Comparison of ENCODE assay signal across 25 cellular contexts in genomic region chr9:121192518-121192917, GRCh38. TPM values are rescaled to one million over a fixed set of nuclear protein-coding genes. Genes with fewer than 3 reads are reported as not detected.
DNase-seq lines count a peak whose midpoint lies in the region; ATAC-seq, FAIRE-seq and TF ChIP-seq lines count a peak whose summit lies in the region.
"Had no signal": no experiment of that assay in that cellular context is flagged by ENCODE, and none has a peak within 500 bp of the region (broad histone marks: within the 10 kb centered on the region; RNA-seq: fewer than 3 reads in every experiment).

No MANE protein-coding gene starts in this region.

- peak overlapping the region; percentile 69 for H3K27ac ChIP-seq in mammary epithelial cell (ENCODE audit: insufficient read depth, low read depth, low read length)
- no peak overlapping the region for H3K27ac ChIP-seq in breast epithelium
- 0 out of 2 replicates have a peak overlapping the region, but pooled peaks have one; percentile 18 for H3K27ac ChIP-seq in GM12878 (ENCODE audit: control insufficient read depth, insufficient read depth)
- H3K27ac ChIP-seq in left ventricle myocardium inferior (replicated peaks), result no peak overlapping the region
- H3K27ac ChIP-seq: adrenal gland, coronary artery had no signal

- POLR2A ChIA-PET in GM12878 (lab: Charles Lee), result interaction anchor here (1.0 to 1.2 kb wide), 2 partner anchors 9 kb away, joined by 3 to 8 read pairs; partner anchors contain the start of gene RAB14

- peaks cover 93% of the 10 kb centered on the region for H3K4me1 Mint-ChIP-seq in HFFc6 (ENCODE audit: low read depth)
- peaks cover 70% of the 10 kb centered on the region for H3K4me1 Mint-ChIP-seq in osteocyte (ENCODE audit: unreplicated experiment)

- TF ChIP-seq CTCF in mammary epithelial cell (conservative IDR thresholded peaks at IDR 0.05 in 1 of 2, IDR thresholded peaks at IDR 0.05 in 1 of 2; ENCODE audit: extremely low read depth in 1 of 2, insufficient read depth in 1 of 2, low read depth in 1 of 2, low read length in 2 of 2) (no peak), breast epithelium (IDR thresholded peaks at IDR 0.05) (no peak), HFFc6 (IDR thresholded peaks at IDR 0.05) (no peak), GM12878 (IDR thresholded peaks at IDR 0.05 in 2 of 3, conservative IDR thresholded peaks at IDR 0.05 in 1 of 3; ENCODE audit: control insufficient read depth in 2 of 3, extremely low read depth in 1 of 3, insufficient read depth in 1 of 3, low read depth in 3 of 3, low read length in 3 of 3) (no peak), osteocyte (IDR thresholded peaks at IDR 0.05) (no peak), left ventricle myocardium inferior (IDR thresholded peaks at IDR 0.05; ENCODE audit: borderline replicate concordance) (no peak)

- no peak for TF ChIP-seq POLR2A in breast epithelium (IDR thresholded peaks at IDR 0.05)
- no peak for TF ChIP-seq POLR2A in GM12878 (IDR thresholded peaks at IDR 0.05; ENCODE audit: low read depth, low read length)

- no peak for TF ChIP-seq RAD21 in GM12878 (IDR thresholded peaks at IDR 0.05; ENCODE audit: insufficient read depth, low read depth, low read length)

- intact Hi-C loops in mammary epithelial cell (cut with micrococcal nuclease) (loop anchor here (10.0 kb wide), 1 partner anchor 208 kb away; no protein-coding TSS in a partner anchor), breast epithelium (cut with DNase I; ENCODE audit: low total_unique reads) (no loop called here), GM12878 (cut with micrococcal nuclease; ENCODE audit: unreplicated experiment) (loop anchor here (5.0 kb wide), 1 partner anchor 70 kb away; no protein-coding TSS in a partner anchor), left ventricle myocardium inferior (cut with micrococcal nuclease) (no loop called here)

- in situ Hi-C loops in mammary epithelial cell (cut with MboI; ENCODE audit: low sequenced_read_pairs in 2 of 2) (no loop called here), GM12878 (cut with MboI) (no loop called here)

- dilution Hi-C loops in mammary epithelial cell (cut with HindIII; ENCODE audit: low sequenced_read_pairs), result loop anchor here (5.0 kb wide), 1 partner anchor 95 kb away; no protein-coding TSS in a partner anchor

- H4K20me1 ChIP-seq in mammary epithelial cell (ENCODE audit: insufficient read depth, low read length) (peaks cover 4% of the 10 kb centered on the region), GM12878 (ENCODE audit: control insufficient read depth, insufficient read depth) (no peaks in the 10 kb centered on the region; the same call in 1 of the 2 replicates)

- H3K27ac Mint-ChIP-seq in HFFc6 (peak overlapping the region; percentile 43), osteocyte (ENCODE audit: unreplicated experiment) (peak overlapping the region; percentile 38)
- H3K27ac Mint-ChIP-seq: endodermal cell had no signal

- H3K36me3 Mint-ChIP-seq in HFFc6 (ENCODE audit: low read depth) (peaks cover 9% of the 10 kb centered on the region), osteocyte (ENCODE audit: unreplicated experiment) (peaks cover 7% of the 10 kb centered on the region)

- H3K4me3 Mint-ChIP-seq in HFFc6, result no peak overlapping the region
- no peak overlapping the region for H3K4me3 Mint-ChIP-seq in osteocyte (ENCODE audit: unreplicated experiment)
- H3K4me3 Mint-ChIP-seq: endodermal cell had no signal

- DNase-seq in mammary epithelial cell, result no peak
- no peak for DNase-seq in breast epithelium (ENCODE audit: low spot score in 2 of 2)
- no peak for DNase-seq in HFFc6
- DNase-seq in GM12878 (ENCODE audit: low read depth, low spot score), result no peak
- no peak for DNase-seq in osteocyte (ENCODE audit: extremely low spot score, unreplicated experiment)
- DNase-seq in left ventricle myocardium inferior, result no peak
- DNase-seq: activated CD4-positive, CD25-positive, alpha-beta regulatory T cell treated with anti-CD3 and anti-CD28 coated beads, Interleukin-2, amount 50 U/mL, for 72 hours; activated effector memory CD4-positive, alpha-beta T cell treated with Interleukin-2 at 50 U/mL for 16 hours; adrenal gland; endodermal cell; glutamatergic neuron; left cardiac atrium; NCI-H1105; NCI-H2029; NCI-H2227 treated with DMSO at 0.1 percent for 48 hours; NCI-H82; PC-3; Right ventricle myocardium superior; stimulated activated CD4-positive, alpha-beta T cell treated with anti-CD3 and anti-CD28 coated beads, Interleukin-4, amount 100 ng/mL, for 1 hour; stimulated activated naive CD4-positive, alpha-beta T cell; SW 1271 had no signal

- H3K27me3 ChIP-seq in mammary epithelial cell (ENCODE audit: insufficient read depth, low read length), result no peaks in the 10 kb centered on the region
- H3K27me3 ChIP-seq in breast epithelium, result no peaks in the 10 kb centered on the region
- H3K27me3 ChIP-seq in GM12878 (replicated peaks in 1 of 2; ENCODE audit: control insufficient read depth in 2 of 2, insufficient read depth in 2 of 2, low read length in 1 of 2), result no peaks in the 10 kb centered on the region
- no peaks in the 10 kb centered on the region for H3K27me3 ChIP-seq in left ventricle myocardium inferior (ENCODE audit: low read depth)
- H3K27me3 ChIP-seq: adrenal gland had no signal

- H3K9me3 ChIP-seq in mammary epithelial cell (replicated peaks; ENCODE audit: insufficient read depth, low read length), result no peaks in the 10 kb centered on the region
- H3K9me3 ChIP-seq in breast epithelium, result no peaks in the 10 kb centered on the region
- no peaks in the 10 kb centered on the region for H3K9me3 ChIP-seq in GM12878 (replicated peaks; ENCODE audit: control insufficient read depth, insufficient read depth, low read length)
- no peaks in the 10 kb centered on the region for H3K9me3 ChIP-seq in left ventricle myocardium inferior (replicated peaks)
- H3K9me3 ChIP-seq: adrenal gland had no signal

- no TSS peak for BruUV-seq in mammary epithelial cell (replicated peaks; lab: Mats Ljungman, UMichigan)
- no TSS peak for BruUV-seq in GM12878 (replicated peaks; lab: Mats Ljungman, UMichigan)

- SMC1A ChIA-PET in GM12878 (lab: Charles Lee; ENCODE audit: uncharacterized antibody, unreplicated experiment), result interaction anchor here (0.8 to 1.6 kb wide), 4 partner anchors 8 to 21 kb away, joined by 3 to 5 read pairs (median 4); partner anchors contain the start of gene RAB14

- RAD21 ChIA-PET in GM12878 (lab: Charles Lee; ENCODE audit: unreplicated experiment), result interaction anchor here (1.1 kb wide), 1 partner anchor 9 kb away, joined by 3 read pairs; the partner anchor contains the start of gene RAB14

- TF ChIP-seq EP300 in GM12878 (IDR thresholded peaks at IDR 0.05; ENCODE audit: borderline replicate concordance in 1 of 2, control insufficient read depth in 1 of 2, low read depth in 2 of 2, low read length in 2 of 2), result no peak

- H3K36me3 ChIP-seq in mammary epithelial cell (ENCODE audit: insufficient read depth, low read length) (no peaks in the 10 kb centered on the region), breast epithelium (no peaks in the 10 kb centered on the region), GM12878 (ENCODE audit: control insufficient read depth in 2 of 2, insufficient read depth in 2 of 2, low read length in 1 of 2) (peaks cover 0 to 3% of the 10 kb centered on the region in 2 experiments; a peak in 1 of 4 replicates), left ventricle myocardium inferior (no peaks in the 10 kb centered on the region)
- H3K36me3 ChIP-seq: adrenal gland had no signal

- H3K9ac ChIP-seq in mammary epithelial cell (ENCODE audit: insufficient read depth, low read length) (peak overlapping the region; percentile 8), GM12878 (ENCODE audit: control insufficient read depth, insufficient read depth, low read length) (no peak overlapping the region)

- FAIRE-seq in GM12878 (lab: Jason Lieb, UNC), result no peak
- FAIRE-seq: GM12891 had no signal

- H3K4me2 ChIP-seq in mammary epithelial cell (ENCODE audit: insufficient read depth, low read depth, low read length) (no peak overlapping the region), GM12878 (ENCODE audit: control insufficient read depth, insufficient read depth) (peak overlapping the region; percentile 26)

- ATAC-seq in GM12878 (peak; percentile 3; the same call in 1 of the 3 replicates), GM19467 (IDR thresholded peaks at IDR 0.05; ENCODE audit: unreplicated experiment) (no peak), HG03280 (IDR thresholded peaks at IDR 0.05; ENCODE audit: unreplicated experiment) (no peak)
- ATAC-seq: left cardiac atrium, PC-3 had no signal

- WGBS in mammary epithelial cell (ENCODE audit: low coverage, missing lambda C conversion rate), result 90% methylated on average over 1 of the region's 1 CpG
- WGBS in GM12878 (ENCODE audit: insufficient coverage, insufficient replicate concordance, low lambda C conversion rate, missing lambda C conversion rate), result 72% methylated on average over 1 of the region's 1 CpG

- H3K4me1 ChIP-seq in mammary epithelial cell (ENCODE audit: insufficient read depth, low read length), result peaks cover 27% of the 10 kb centered on the region
- H3K4me1 ChIP-seq in breast epithelium, result no peaks in the 10 kb centered on the region
- H3K4me1 ChIP-seq in GM12878 (ENCODE audit: control insufficient read depth, insufficient read depth, low read length), result peaks cover 8% of the 10 kb centered on the region
- H3K4me1 ChIP-seq in left ventricle myocardium inferior, result peaks cover 99% of the 10 kb centered on the region

- H3K4me3 ChIP-seq in mammary epithelial cell (replicated peaks in 1 of 3; ENCODE audit: insufficient read depth in 1 of 3, low read depth in 2 of 3, low read length in 3 of 3) (no peak overlapping the region), breast epithelium (no peak overlapping the region), GM12878 (no peak overlapping the region), left ventricle myocardium inferior (no peak overlapping the region)
- H3K4me3 ChIP-seq: adrenal gland, coronary artery had no signal

- no peaks in the 10 kb centered on the region for H3K27me3 Mint-ChIP-seq in HFFc6 (ENCODE audit: insufficient read depth)
- H3K27me3 Mint-ChIP-seq in osteocyte (ENCODE audit: unreplicated experiment), result no peaks in the 10 kb centered on the region

- H2AFZ ChIP-seq in mammary epithelial cell (ENCODE audit: low read depth, low read length) (no peak overlapping the region), GM12878 (ENCODE audit: control insufficient read depth, low read depth, low read length) (no peak overlapping the region)

- H3K79me2 ChIP-seq in mammary epithelial cell (ENCODE audit: insufficient read depth, low read length) (peaks cover 99% of the 10 kb centered on the region), GM12878 (ENCODE audit: control insufficient read depth, insufficient read depth, low read length) (peaks cover 99% of the 10 kb centered on the region)

- CTCF ChIA-PET in mammary epithelial cell (lab: Charles Lee; ENCODE audit: low non-redundant PET) (no interaction called here), GM12878 (lab: Yijun Ruan, JAX) (interaction anchor here (0.6 to 1.0 kb wide), 2 partner anchors 9 to 86 kb away, joined by 3 read pairs; partner anchors contain the start of gene RAB14)

- H3K9me3 Mint-ChIP-seq in HFFc6 (no peaks in the 10 kb centered on the region), osteocyte (ENCODE audit: unreplicated experiment) (no peaks in the 10 kb centered on the region)
- H3K9me3 Mint-ChIP-seq: endodermal cell had no signal

RNA-seq across cellular contexts. Expression of gene RAB14, which starts 9.2 kb away (rescaled TPM):
- 10 to 100 TPM; 27.5 to 74.6 TPM for total RNA-seq in mammary epithelial cell
- 24.7 TPM for polyA plus RNA-seq in mammary epithelial cell
- polyA minus RNA-seq in mammary epithelial cell, result 33.8 TPM
- 10 to 100 TPM; 36.5 to 53.1 (median 41.3) TPM for total RNA-seq in breast epithelium
- total RNA-seq in HFFc6 (2021; fragmentation: NEBNext Ultra II Directional; extraction: Animal tissue kit (Norgen Biotek cat#: 25700)), result 10 to 100 TPM; 80.3 to 91.4 (median 85.8) TPM
- 35.6 and 36.7 TPM in 2 replicates for total RNA-seq in GM12878 (2013; cell fraction: nucleolus; rRNA removed)
- total RNA-seq in GM12878 (2014; rRNA removed), result 16.9 and 21.0 TPM in 2 replicates
- total RNA-seq in GM12878 (2014; rRNA removed; fragmentation: Illumina TruSeq; extraction: Trizol), result 24.9 and 25.7 TPM in 2 replicates
- total RNA-seq in GM12878 (2021), result 46.7 and 51.1 TPM in 2 replicates
- 14.7 TPM for polyA plus RNA-seq in GM12878 (2011; ENCODE audit: low read depth)
- polyA plus RNA-seq in GM12878 (2011; rRNA removed), result 23.7 and 32.9 TPM in 2 replicates
- polyA plus RNA-seq in GM12878 (2011; cell fraction: cytosol; rRNA removed), result 9.2 and 15.0 TPM in 2 replicates
- polyA plus RNA-seq in GM12878 (2011; cell fraction: nucleus; rRNA removed), result 22.0 and 23.5 TPM in 2 replicates
- 20.5 and 29.2 TPM in 2 replicates for polyA plus RNA-seq in GM12878 (2012)
- 40.8 and 48.7 TPM in 2 replicates for polyA plus RNA-seq in GM12878 (2014; fragmentation: Illumina TruSeq; extraction: Trizol)
- 10 to 100 TPM; 21.3 to 26.0 TPM for polyA plus RNA-seq in GM12878 (2014; fragmentation: Nextera tagmentation; extraction: Ambion mirVana)
- polyA plus RNA-seq in GM12878 (2014; rRNA removed), result 15.2 and 16.7 TPM in 2 replicates
- polyA plus RNA-seq in GM12878 (2016; fragmentation: Nextera tagmentation; extraction: Ambion mirVana), result 10 to 100 TPM; 57.4 to 59.9 TPM
- 12.1 and 15.5 TPM in 2 replicates for polyA minus RNA-seq in GM12878 (2011; rRNA and poly(A)+ RNA removed)
- polyA minus RNA-seq in GM12878 (2011; cell fraction: cytosol; rRNA and poly(A)+ RNA removed), result 8.8 and 10.2 TPM in 2 replicates
- polyA minus RNA-seq in GM12878 (2011; cell fraction: nucleus; rRNA and poly(A)+ RNA removed), result 16.1 and 26.0 TPM in 2 replicates
- total RNA-seq in osteocyte, result 64.0 and 68.4 TPM in 2 replicates
- total RNA-seq in left ventricle myocardium inferior, result 51.3 TPM

Comparison
In these comparisons a context has a peak if more than half of its experiments do, and no peak if none do; other contexts are left out.
1. H3K27ac ChIP-seq: peak in mammary epithelial cell (single experiment) and GM12878 (single experiment); none in breast epithelium (0 of 2) and left ventricle myocardium inferior (single experiment).
2. intact Hi-C loops: an anchor here in mammary epithelial cell (10.0 kb wide) and GM12878 (5.0 kb wide); none called in breast epithelium and left ventricle myocardium inferior.